Comparison of ENCODE assay signal across 24 cellular contexts in the genomic region with DNA sequence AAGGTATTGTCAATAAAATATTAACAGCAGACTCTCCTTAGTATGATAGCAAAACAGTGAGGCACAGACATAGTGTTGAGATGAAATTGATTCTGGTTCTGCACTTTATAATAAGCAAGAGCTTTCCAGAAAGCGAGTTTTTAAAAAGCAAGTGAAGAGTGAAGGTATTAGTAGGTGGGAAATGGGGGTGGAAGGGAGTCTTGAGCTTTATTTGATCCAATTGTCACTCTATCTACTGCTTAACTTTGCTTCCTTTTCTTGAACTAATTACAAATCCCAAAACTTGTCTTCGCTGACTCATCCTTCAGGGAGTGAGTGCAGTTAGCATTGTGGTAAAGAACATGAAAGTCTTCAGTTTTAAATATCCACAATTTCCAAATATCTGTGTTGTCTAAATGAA.
A peak's percentile ranks its signal among the peaks of the same experiment; 100 is the strongest.
DNase-seq lines count a peak whose midpoint lies in the region; ATAC-seq, FAIRE-seq and TF ChIP-seq lines count a peak whose summit lies in the region.
"Had no signal": no experiment of that assay in that cellular context is flagged by ENCODE, and none has a peak within 500 bp of the region (broad histone marks: within the 10 kb centered on the region; RNA-seq: fewer than 3 reads in every experiment).

No MANE protein-coding gene starts in this region.

- POLR2A ChIA-PET in K562 (lab: Yijun Ruan, JAX), result no interaction called here

- no peaks in the 10 kb centered on the region for H3K9me1 ChIP-seq in K562 (ENCODE audit: control insufficient read depth, insufficient read depth, low read length)

- BruUV-seq in K562 (replicated peaks; lab: Mats Ljungman, UMichigan), result no TSS peak

- H3K4me2 ChIP-seq in K562 (ENCODE audit: insufficient read depth, low read length) (no peak overlapping the region), mesenchymal stem cell (ENCODE audit: low read length, poor library complexity, severe bottlenecking) (no peak overlapping the region)

- no peak for FAIRE-seq in K562 (lab: Jason Lieb, UNC)
- FAIRE-seq: GM12892, H54 had no signal

- H3K14ac ChIP-seq in mesenchymal stem cell (ENCODE audit: low read length in 2 of 2), result no peak overlapping the region

- no peaks in the 10 kb centered on the region for H3K79me2 ChIP-seq in K562 (ENCODE audit: control insufficient read depth, insufficient read depth, low read length)

- no peak overlapping the region for H2BK120ac ChIP-seq in mesenchymal stem cell (ENCODE audit: low read depth, low read length)

- H4K20me1 ChIP-seq in K562 (replicated peaks; ENCODE audit: control insufficient read depth, insufficient read depth, low read length), result no peaks in the 10 kb centered on the region

- H2AK5ac ChIP-seq in mesenchymal stem cell (ENCODE audit: low read length, severe bottlenecking), result no peak overlapping the region

- DNase-seq in GM03348 (ENCODE audit: low spot score) (peak; percentile 37), M059J (ENCODE audit: low read depth) (peak; percentile 12), K562 (ENCODE audit: extremely low read depth in 1 of 4, low spot score in 3 of 4) (no peak), mesenchymal stem cell (peak; percentile 13), anterior cingulate cortex (lab: John Stamatoyannopoulos, UW) (no peak)
- DNase-seq in central memory CD4-positive, alpha-beta T cell, result no peak
- DNase-seq: activated CD4-positive, alpha-beta T cell treated with anti-CD3 and anti-CD28 coated beads for 36 hours; activated naive CD8-positive, alpha-beta T cell treated with anti-CD3 and anti-CD28 coated beads, Interleukin-2, amount 50 U/mL, for 24 hours; activated T-cell treated with anti-CD3 and anti-CD28 coated beads, Interleukin-2, amount 50 U/mL, for 1 hour; CD4-positive, CD25-positive, alpha-beta regulatory T cell; colonic mucosa; effector CD8-positive, alpha-beta T cell; islet precursor cell; left ventricle myocardium inferior; NCI-H1436; NCI-H2107; NCI-H748 treated with DMSO at 0.1 percent for 48 hours; stimulated activated naive CD8-positive, alpha-beta T cell treated with anti-CD3 and anti-CD28 coated beads, Interleukin-15, Interleukin-2, amounts not matched to agents 100 U/mL and 50 U/mL, for 24 hours; uterus had no signal

- no peak overlapping the region for H3K4ac ChIP-seq in mesenchymal stem cell (ENCODE audit: low read depth in 1 of 2, low read length in 2 of 2)

- no peak overlapping the region for H2BK12ac ChIP-seq in mesenchymal stem cell (ENCODE audit: low read length in 2 of 2)

- H3K79me1 ChIP-seq in mesenchymal stem cell (replicated peaks; ENCODE audit: low read length, poor library complexity, severe bottlenecking), result no peaks in the 10 kb centered on the region

- H3K4me3 ChIP-seq in K562 (no peak overlapping the region), mesenchymal stem cell (ENCODE audit: insufficient read depth in 1 of 2, low read depth in 1 of 2, low read length in 2 of 2) (no peak overlapping the region)
- H3K4me3 ChIP-seq: breast epithelium, colonic mucosa, left ventricle myocardium inferior, thoracic aorta, uterus had no signal

- no peak for TF ChIP-seq CTCF in K562 (IDR thresholded peaks at IDR 0.05 in 2 of 3, conservative IDR thresholded peaks at IDR 0.05 in 1 of 3; ENCODE audit: insufficient read depth in 2 of 3, low read depth in 1 of 3, low read length in 3 of 3)

- no peak overlapping the region for H3K18ac ChIP-seq in mesenchymal stem cell (ENCODE audit: low read depth in 1 of 2, low read length in 2 of 2)

- ATAC-seq in K562 (no peak), GM19328 (IDR thresholded peaks at IDR 0.05; ENCODE audit: unreplicated experiment) (no peak)
- ATAC-seq: activated CD4-positive, alpha-beta T cell treated with anti-CD3 and anti-CD28 coated beads for 36 hours; activated naive CD8-positive, alpha-beta T cell treated with anti-CD3 and anti-CD28 coated beads, Interleukin-2, amount 50 U/mL, for 24 hours; stimulated activated naive CD8-positive, alpha-beta T cell treated with anti-CD3 and anti-CD28 coated beads, Interleukin-15, Interleukin-2, amounts not matched to agents 100 U/mL and 50 U/mL, for 24 hours had no signal

- H3K4me1 ChIP-seq in K562 (replicated peaks in 1 of 2; ENCODE audit: control insufficient read depth in 2 of 2, insufficient read depth in 2 of 2, low read length in 2 of 2), result peaks cover 0 to 4% of the 10 kb centered on the region in 2 experiments; a peak in 1 of 5 replicates
- peaks cover 4% of the 10 kb centered on the region for H3K4me1 ChIP-seq in mesenchymal stem cell (ENCODE audit: control insufficient read depth, insufficient read depth, low read depth, low read length)
- H3K4me1 ChIP-seq: breast epithelium, colonic mucosa, left ventricle myocardium inferior, uterus had no signal

- intact Hi-C loops in K562 (cut with micrococcal nuclease), result no loop called here

- H3K27me3 ChIP-seq in K562 (ENCODE audit: control insufficient read depth in 2 of 2, insufficient read depth in 2 of 2, low read length in 2 of 2) (no peaks in the 10 kb centered on the region), mesenchymal stem cell (ENCODE audit: control insufficient read depth in 1 of 2, insufficient read depth in 1 of 2, low read length in 2 of 2) (no peaks in the 10 kb centered on the region)
- H3K27me3 ChIP-seq: breast epithelium, colonic mucosa, uterus had no signal

- no peak overlapping the region for H4K91ac ChIP-seq in mesenchymal stem cell (ENCODE audit: low read length)

- no peak for TF ChIP-seq POLR2A in K562 (conservative IDR thresholded peaks at IDR 0.05)

- H3K9ac ChIP-seq in K562 (ENCODE audit: insufficient read depth in 1 of 2, low read depth in 2 of 2, low read length in 2 of 2), result no peak overlapping the region
- H3K9ac ChIP-seq in mesenchymal stem cell (ENCODE audit: low read length), result no peak overlapping the region

- H3K27ac ChIP-seq in K562 (ENCODE audit: extremely low read depth, low read depth, low read length) (no peak overlapping the region), mesenchymal stem cell (ENCODE audit: low read length, poor library complexity, severe bottlenecking) (no peak overlapping the region)
- H3K27ac ChIP-seq: breast epithelium, colonic mucosa, left ventricle myocardium inferior, thoracic aorta, uterus had no signal

- no peaks in the 10 kb centered on the region for H3K9me3 ChIP-seq in K562 (replicated peaks; ENCODE audit: control insufficient read depth, insufficient read depth, low read depth, low read length)
- no peaks in the 10 kb centered on the region for H3K9me3 ChIP-seq in mesenchymal stem cell (ENCODE audit: control insufficient read depth, low read length)
- H3K9me3 ChIP-seq: breast epithelium, colonic mucosa, left ventricle myocardium inferior, thoracic aorta, uterus had no signal

- H2AFZ ChIP-seq in K562 (ENCODE audit: low read depth, low read length), result no peak overlapping the region
- H2AFZ ChIP-seq in mesenchymal stem cell (ENCODE audit: low read depth, low read length), result no peak overlapping the region

- H4K8ac ChIP-seq in mesenchymal stem cell (ENCODE audit: low read length), result no peak overlapping the region

- no peak overlapping the region for H2BK15ac ChIP-seq in mesenchymal stem cell (ENCODE audit: low read depth, poor library complexity, severe bottlenecking)

- in situ Hi-C loops in K562 (cut with MboI), result no loop called here

- CTCF ChIA-PET in K562 (lab: Yijun Ruan, JAX; ENCODE audit: low intra/inter-chr PET ratio), result no interaction called here

- no peak for TF ChIP-seq EP300 in K562 (IDR thresholded peaks at IDR 0.05; ENCODE audit: low read length)

- no peak for TF ChIP-seq RAD21 in K562 (CRISPR knock-in tag; conservative IDR thresholded peaks at IDR 0.05 in 1 of 2, IDR thresholded peaks at IDR 0.05 in 1 of 2)

- H3K23ac ChIP-seq in mesenchymal stem cell (ENCODE audit: low read length in 2 of 2), result no peak overlapping the region

- 46% methylated on average over 2 of the region's 2 CpGs for WGBS in K562 (ENCODE audit: insufficient coverage, low coverage, missing lambda C conversion rate)
- no CpG with 5 or more reads among the region's 2 CpGs for WGBS in mesenchymal stem cell

- H2BK5ac ChIP-seq in mesenchymal stem cell (ENCODE audit: low read depth, low read length, poor library complexity, severe bottlenecking), result no peak overlapping the region

- no peaks in the 10 kb centered on the region for H3K36me3 ChIP-seq in K562 (ENCODE audit: control insufficient read depth, insufficient read depth, low read length)
- peaks cover 10 to 39% of the 10 kb centered on the region in 2 experiments for H3K36me3 ChIP-seq in mesenchymal stem cell (ENCODE audit: control insufficient read depth in 1 of 2, insufficient read depth in 2 of 2, low read depth in 1 of 2, low read length in 2 of 2)
- H3K36me3 ChIP-seq: breast epithelium, colonic mucosa, uterus had no signal

TF ChIP-seq in K562, 482 proteins besides CTCF, POLR2A, EP300 and RAD21 (continues in another document):
- no peak for TF ChIP-seq ZFP36 (IDR thresholded peaks at IDR 0.05; ENCODE audit: low read depth, low read length, partially characterized antibody)
- no peak for TF ChIP-seq ZNF384 (IDR thresholded peaks at IDR 0.05; ENCODE audit: low read depth, low read length)
- no peak for TF ChIP-seq FOXK2 (conservative IDR thresholded peaks at IDR 0.05 in 1 of 2, IDR thresholded peaks at IDR 0.05 in 1 of 2; ENCODE audit: low read depth in 2 of 2)
- TF ChIP-seq ARID2 (IDR thresholded peaks at IDR 0.05), result no peak
- TF ChIP-seq NFE2 (IDR thresholded peaks at IDR 0.05; ENCODE audit: low read depth), result 0 out of 2 replicates have a peak, but pooled peaks have one; percentile 23
- no peak for TF ChIP-seq MTA1 (IDR thresholded peaks at IDR 0.05; ENCODE audit: borderline replicate concordance)
- peak; percentile 25; the same call in 1 of the 2 replicates for TF ChIP-seq ZNF316 (IDR thresholded peaks at IDR 0.05)
- TF ChIP-seq GABPB2 (CRISPR knock-in tag; conservative IDR thresholded peaks at IDR 0.05), result no peak
- no peak for TF ChIP-seq GABPB1 (CRISPR knock-in tag; IDR thresholded peaks at IDR 0.05)
- TF ChIP-seq, protein P1, sequence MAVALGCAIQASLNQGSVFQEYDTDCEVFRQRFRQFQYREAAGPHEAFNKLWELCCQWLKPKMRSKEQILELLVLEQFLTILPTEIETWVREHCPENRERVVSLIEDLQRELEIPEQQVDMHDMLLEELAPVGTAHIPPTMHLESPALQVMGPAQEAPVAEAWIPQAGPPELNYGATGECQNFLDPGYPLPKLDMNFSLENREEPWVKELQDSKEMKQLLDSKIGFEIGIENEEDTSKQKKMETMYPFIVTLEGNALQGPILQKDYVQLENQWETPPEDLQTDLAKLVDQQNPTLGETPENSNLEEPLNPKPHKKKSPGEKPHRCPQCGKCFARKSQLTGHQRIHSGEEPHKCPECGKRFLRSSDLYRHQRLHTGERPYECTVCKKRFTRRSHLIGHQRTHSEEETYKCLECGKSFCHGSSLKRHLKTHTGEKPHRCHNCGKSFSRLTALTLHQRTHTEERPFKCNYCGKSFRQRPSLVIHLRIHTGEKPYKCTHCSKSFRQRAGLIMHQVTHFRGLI (CRISPR knock-in tag; IDR thresholded peaks at IDR 0.05), result no peak
- no peak for TF ChIP-seq FOSL1 (tag; conservative IDR thresholded peaks at IDR 0.05)
- TF ChIP-seq NFE2L1 (tag; IDR thresholded peaks at IDR 0.05; ENCODE audit: borderline replicate concordance, low read depth), result no peak
- peak; percentile 26; the same call in 1 of the 2 replicates for TF ChIP-seq C11orf30 (IDR thresholded peaks at IDR 0.05; ENCODE audit: low read depth)

Comparison
In these comparisons a context has a peak if more than half of its experiments do, and no peak if none do; other contexts are left out.
1. DNase-seq: peak in GM03348 (single experiment), M059J (single experiment) and mesenchymal stem cell (single experiment); none in K562 (0 of 4), anterior cingulate cortex (0 of 58) and central memory CD4-positive, alpha-beta T cell (single experiment).